In genomic region chr5:40270274-40270855, GRCh38 we compare ENCODE assay signal across 1 cellular context.
TF ChIP-seq lines count a peak whose summit lies in the region.

No MANE protein-coding gene starts in this region.

TF ChIP-seq in IMR-90, 13 proteins besides CTCF, POLR2A, EP300 and RAD21:
- no peak for TF ChIP-seq USF2 (IDR thresholded peaks at IDR 0.05; ENCODE audit: low read depth, low read length)
